Comparison of ENCODE assay signal across 8 cellular contexts in the genomic region with DNA sequence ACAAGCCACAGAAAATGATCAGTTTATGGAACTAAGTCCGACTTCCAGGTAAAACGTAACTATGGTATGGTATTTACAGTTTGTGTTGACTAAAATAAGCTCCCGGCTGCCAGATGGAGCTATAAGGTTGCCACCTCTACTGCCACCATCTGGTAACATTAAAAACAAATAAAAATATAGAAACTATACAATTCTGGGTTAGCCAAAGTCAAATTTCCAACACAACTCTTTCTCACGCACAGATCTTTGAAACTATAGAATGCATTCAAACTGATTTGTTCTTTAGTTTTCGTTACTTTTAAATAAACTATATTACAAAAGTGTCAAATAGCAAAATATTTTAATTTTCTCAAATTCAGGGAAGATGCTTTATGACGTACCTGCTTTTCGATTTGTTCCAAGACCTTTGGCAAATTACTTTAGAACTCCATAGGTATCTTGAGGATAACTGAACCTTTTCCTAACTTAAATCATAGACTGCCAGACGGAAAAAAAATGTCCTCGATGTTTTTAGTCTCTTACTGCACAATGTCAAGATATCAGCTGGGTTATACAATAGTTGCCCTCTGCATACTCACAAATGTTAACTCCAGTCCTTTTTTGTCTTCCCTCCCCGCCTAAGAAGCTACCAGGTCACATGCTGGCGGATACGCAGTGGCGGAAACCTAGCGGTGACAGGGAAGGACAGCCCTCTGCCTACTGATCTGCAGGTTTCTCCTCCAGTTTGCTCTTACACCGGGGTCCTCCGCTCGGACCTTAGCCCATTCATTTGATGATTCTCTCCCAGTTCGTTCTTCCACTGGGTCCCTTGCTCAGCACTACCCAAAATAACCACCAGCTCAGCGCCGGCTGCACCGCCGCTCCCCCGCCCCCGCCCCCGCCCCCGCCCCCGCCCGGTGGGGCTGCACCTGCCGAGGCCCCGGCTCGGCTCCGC. TPM values are rescaled to one million over a fixed set of nuclear protein-coding genes. Genes with fewer than 3 reads are reported as not detected.
DNase-seq lines count a peak whose midpoint lies in the region; ATAC-seq and TF ChIP-seq lines count a peak whose summit lies in the region.

No MANE protein-coding gene starts in this region.

- H3K4me3 ChIP-seq in epithelial cell of esophagus (ENCODE audit: low read length) (peak overlapping the region; percentile 74), mucosa of descending colon (peak overlapping the region; percentile 99)

- H3K4me1 ChIP-seq in mucosa of descending colon (ENCODE audit: low read depth): peaks cover 9% of the 10 kb centered on the region

- DNase-seq in COLO829 (ENCODE audit: low spot score) (peak; percentile 53), HPDE6-E6E7 (ENCODE audit: extremely low spot score) (peak; percentile 56), NOMO-1 treated with dmso at 0.1 percent for 144 hours (lab: John Stamatoyannopoulos, UW; ENCODE audit: unreplicated experiment) (peak; percentile 69), epithelial cell of esophagus (ENCODE audit: low read depth) (peak; percentile 68), mucosa of descending colon (peak; percentile 75 to 79 (median 78))
- DNase-seq in activated CD8-positive, alpha-beta memory T cell treated with anti-CD3 and anti-CD28 coated beads, Interleukin-2, amount 50 U/mL, for 48 hours: peak; percentile 78
- DNase-seq in stimulated activated CD8-positive, alpha-beta memory T cell treated with anti-CD3 and anti-CD28 coated beads, Interleukin-7, amount 100 ng/mL, for 24 hours (ENCODE audit: low read depth): peak; percentile 19

- intact Hi-C loops in mucosa of descending colon (cut with DNase I, micrococcal nuclease): no loop called here

- peak; percentile 49 for TF ChIP-seq CTCF in epithelial cell of esophagus (IDR thresholded peaks at IDR 0.05; ENCODE audit: insufficient read depth, low read depth, low read length, missing control alignments)
- no peak for TF ChIP-seq CTCF in mucosa of descending colon (IDR thresholded peaks at IDR 0.05)

- H3K9me3 ChIP-seq in mucosa of descending colon: no peaks in the 10 kb centered on the region

- H3K36me3 ChIP-seq in mucosa of descending colon (ENCODE audit: low read depth): no peaks in the 10 kb centered on the region

- ATAC-seq in GM19467 (IDR thresholded peaks at IDR 0.05; ENCODE audit: unreplicated experiment) (peak; percentile 41), mucosa of descending colon (peak; percentile 64)

RNA-seq across cellular contexts. Expression of gene SLC17A5, which starts 0.9 kb away (rescaled TPM):
- total RNA-seq in mucosa of descending colon: 10 to 100 TPM; 25.8 to 53.0 (median 42.3) TPM

RNA-seq across cellular contexts. Expression of gene CD109, which starts 43.1 kb away (rescaled TPM):
- total RNA-seq in mucosa of descending colon: 1 to 10 TPM; 1.7 to 9.1 (median 4.4) TPM

Comparison
In these comparisons a context has a peak if more than half of its experiments do, and no peak if none do; other contexts are left out.
1. Peak in every context shown above with its lines: DNase-seq, ATAC-seq and H3K4me3 ChIP-seq.
2. DNase-seq: peak in every context shown above with its lines; median percentile 78 in activated CD8-positive, alpha-beta memory T cell treated with anti-CD3 and anti-CD28 coated beads, Interleukin-2, amount 50 U/mL, for 48 hours; 78 in mucosa of descending colon; 69 in NOMO-1 treated with dmso at 0.1 percent for 144 hours; 68 in epithelial cell of esophagus; 56 in HPDE6-E6E7; 53 in COLO829; 19 in stimulated activated CD8-positive, alpha-beta memory T cell treated with anti-CD3 and anti-CD28 coated beads, Interleukin-7, amount 100 ng/mL, for 24 hours.